In the genomic region with DNA sequence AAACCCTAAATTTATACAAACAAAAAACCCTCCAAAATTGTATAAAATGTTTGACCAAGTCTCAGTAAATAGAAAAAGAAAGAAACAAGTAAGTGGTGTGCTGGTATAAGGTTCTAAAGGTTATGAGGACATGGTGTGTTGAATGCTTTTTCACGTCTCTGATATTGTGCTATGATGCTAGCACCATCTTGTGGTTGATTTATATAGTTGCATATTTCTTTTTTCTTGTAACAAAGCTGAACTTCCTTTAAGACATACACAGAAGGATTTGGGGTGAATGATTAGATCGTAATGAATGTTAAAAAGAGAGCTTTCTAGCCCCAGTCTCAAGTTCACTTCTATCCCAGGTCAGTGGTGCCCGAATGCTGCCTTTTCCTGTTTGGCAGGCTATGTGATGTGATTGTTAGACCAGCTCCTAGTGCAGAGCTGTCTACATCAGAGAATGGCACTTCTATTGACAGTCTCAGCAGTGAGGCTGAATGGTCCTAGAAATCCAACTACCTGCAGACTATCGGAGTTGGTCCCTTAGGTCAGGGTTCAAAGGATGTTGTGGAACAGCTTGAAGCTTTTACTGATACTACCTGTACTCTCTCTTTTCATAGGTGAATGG, we compare ENCODE assay signal across 8 cellular contexts. TPM values are rescaled to one million over a fixed set of nuclear protein-coding genes. Genes with fewer than 3 reads are reported as not detected.
DNase-seq lines count a peak whose midpoint lies in the region; ATAC-seq and TF ChIP-seq lines count a peak whose summit lies in the region.

No MANE protein-coding gene starts in this region.

- H3K4me3 Mint-ChIP-seq in Caco-2 (ENCODE audit: unreplicated experiment) = no peak overlapping the region

- POLR2A ChIA-PET in Caco-2 (lab: Charles Lee) = interaction anchor here (1.2 kb wide), 1 partner anchor 25 kb away, joined by 4 read pairs; a partner anchor contains a TSS

- H3K9ac ChIP-seq in OCI-LY3 (ENCODE audit: low read length) = no peak overlapping the region

- H3K79me2 ChIP-seq in OCI-LY3 (ENCODE audit: low read length) = no peaks in the 10 kb centered on the region

- peaks cover 8% of the 10 kb centered on the region; the same call in 1 of the 2 replicates for H3K4me1 ChIP-seq in Caco-2
- peaks cover 4% of the 10 kb centered on the region for H3K4me1 ChIP-seq in OCI-LY3 (ENCODE audit: low read length)
- H3K4me1 ChIP-seq in lung (ENCODE audit: control insufficient read depth in 2 of 2, insufficient read depth in 2 of 2, low read length in 2 of 2) = peaks cover 0 to 3% of the 10 kb centered on the region in 2 donors

- WGBS in lung, 2 donors = 18 to 28% methylated on average over 4 of the region's 4 CpGs

- no peaks in the 10 kb centered on the region for H3K4me1 Mint-ChIP-seq in Caco-2 (ENCODE audit: low read depth, unreplicated experiment)

- intact Hi-C loops in Caco-2 (cut with micrococcal nuclease; ENCODE audit: unreplicated experiment) = loop anchor here (1.0 to 2.0 kb wide), 2 partner anchors 25 to 37 kb away; a partner anchor contains a TSS

- H3K36me3 Mint-ChIP-seq in Caco-2 (ENCODE audit: insufficient read depth, unreplicated experiment) = no peaks in the 10 kb centered on the region

- peak; percentile 48 to 68 for TF ChIP-seq CTCF in Caco-2 (IDR thresholded peaks at IDR 0.05; ENCODE audit: insufficient read depth in 1 of 2, low read depth in 1 of 2, low read length in 1 of 2, severe bottlenecking in 1 of 2, unreplicated experiment in 1 of 2)
- peak; percentile 64 for TF ChIP-seq CTCF in OCI-LY3 (IDR thresholded peaks at IDR 0.05; ENCODE audit: low read depth, low read length)
- TF ChIP-seq CTCF in coronary artery (IDR thresholded peaks at IDR 0.05) = peak; percentile 58
- peak; percentile 37 for TF ChIP-seq CTCF in lung (IDR thresholded peaks at IDR 0.05; ENCODE audit: control extremely low read depth, extremely low read depth)

- no peak overlapping the region for H3K27ac Mint-ChIP-seq in Caco-2 (ENCODE audit: unreplicated experiment)

- no peak overlapping the region for H3K4me2 ChIP-seq in OCI-LY3 (ENCODE audit: low read length)

- H3K27ac ChIP-seq in OCI-LY3 (ENCODE audit: low read length) (no peak overlapping the region), coronary artery (no peak overlapping the region), lung (ENCODE audit: low read depth in 1 of 2, low read length in 1 of 2) (no peak overlapping the region)

- H3K36me3 ChIP-seq in Caco-2 (ENCODE audit: control insufficient read depth, insufficient read depth, low read length) = no peaks in the 10 kb centered on the region
- H3K36me3 ChIP-seq in OCI-LY3 (replicated peaks; ENCODE audit: low read depth, low read length) = no peaks in the 10 kb centered on the region
- H3K36me3 ChIP-seq in lung (ENCODE audit: control insufficient read depth in 2 of 2, insufficient read depth in 2 of 2, low read length in 2 of 2) = peaks cover 0 to 4% of the 10 kb centered on the region in 2 donors

- CTCF ChIA-PET in Caco-2 (lab: Charles Lee) = interaction anchor here (0.6 to 1.9 kb wide), 13 partner anchors 9 to 913 kb away, joined by 3 to 12 read pairs (median 4); a partner anchor contains a TSS

- H3K9me3 ChIP-seq in Caco-2 = no peaks in the 10 kb centered on the region
- no peaks in the 10 kb centered on the region for H3K9me3 ChIP-seq in OCI-LY3 (ENCODE audit: insufficient read depth, low read length)
- H3K9me3 ChIP-seq in lung (ENCODE audit: control insufficient read depth in 2 of 2, insufficient read depth in 1 of 2, low read length in 1 of 2) = no peaks in the 10 kb centered on the region

- DNase-seq in Caco-2 (peak in 1 of 2 experiments; percentile 21), coronary artery (ENCODE audit: low spot score) (no peak), lung (ENCODE audit: low spot score) (no peak), mesenteric fat pad (ENCODE audit: low spot score) (no peak)
- no peak for DNase-seq in stimulated activated CD4-positive, alpha-beta T cell treated with anti-CD3 and anti-CD28 coated beads, Interleukin-1b, Interleukin-23, amount 100 ng/mL, for 48 hours

- ATAC-seq in GM18909 (IDR thresholded peaks at IDR 0.05; ENCODE audit: poor library complexity, unreplicated experiment) (peak; percentile 62), HG03432 (IDR thresholded peaks at IDR 0.05; ENCODE audit: unreplicated experiment) (peak; percentile 82), lung (ENCODE audit: insufficient read depth, low FRiP score) (peak; percentile 75)

- H3K4me3 ChIP-seq in Caco-2 (ENCODE audit: low read depth, low read length) (no peak overlapping the region), OCI-LY3 (ENCODE audit: low read length) (no peak overlapping the region), coronary artery (no peak overlapping the region), lung (no peak overlapping the region)

- H3K27me3 Mint-ChIP-seq in Caco-2 (ENCODE audit: insufficient read depth, unreplicated experiment) = no peaks in the 10 kb centered on the region

- no peaks in the 10 kb centered on the region for H4K20me1 ChIP-seq in OCI-LY3 (ENCODE audit: insufficient read depth, low read length)

- H3K27me3 ChIP-seq in Caco-2 (replicated peaks; ENCODE audit: control insufficient read depth, insufficient read depth, low read length) (no peaks in the 10 kb centered on the region), OCI-LY3 (ENCODE audit: low read depth, low read length) (no peaks in the 10 kb centered on the region), lung (ENCODE audit: control insufficient read depth, insufficient read depth) (no peaks in the 10 kb centered on the region)

- no TSS peak for BruUV-seq in Caco-2 (replicated peaks; lab: Mats Ljungman, UMichigan)

- no peak overlapping the region for H2AFZ ChIP-seq in OCI-LY3 (ENCODE audit: low read depth, low read length)

- H3K9me3 Mint-ChIP-seq in Caco-2 (ENCODE audit: unreplicated experiment) = no peaks in the 10 kb centered on the region

RNA-seq across cellular contexts. Expression of a gene that starts 25.0 kb away (rescaled TPM):
- total RNA-seq in Caco-2 (2022) (42.3 and 45.6 TPM in 2 replicates), lung (10 to 100 TPM; 41.2 to 48.2 TPM), mesenteric fat pad (36.1 TPM)
- 10 to 100 TPM in 1 of 2 donors, 1 to 10 TPM in 1; 9.2 to 15.6 TPM for polyA plus RNA-seq in lung

RNA-seq across cellular contexts. Expression of a gene that starts 25.3 kb away (rescaled TPM):
- total RNA-seq in Caco-2 (2022) = 47.4 and 48.8 TPM in 2 replicates
- 10 to 100 TPM; 25.8 to 32.5 TPM for total RNA-seq in lung
- 10 to 100 TPM; 27.8 to 38.3 TPM for polyA plus RNA-seq in lung
- 26.2 TPM for total RNA-seq in mesenteric fat pad
